9 cellular contexts compared by ENCODE assay signal in the genomic region with DNA sequence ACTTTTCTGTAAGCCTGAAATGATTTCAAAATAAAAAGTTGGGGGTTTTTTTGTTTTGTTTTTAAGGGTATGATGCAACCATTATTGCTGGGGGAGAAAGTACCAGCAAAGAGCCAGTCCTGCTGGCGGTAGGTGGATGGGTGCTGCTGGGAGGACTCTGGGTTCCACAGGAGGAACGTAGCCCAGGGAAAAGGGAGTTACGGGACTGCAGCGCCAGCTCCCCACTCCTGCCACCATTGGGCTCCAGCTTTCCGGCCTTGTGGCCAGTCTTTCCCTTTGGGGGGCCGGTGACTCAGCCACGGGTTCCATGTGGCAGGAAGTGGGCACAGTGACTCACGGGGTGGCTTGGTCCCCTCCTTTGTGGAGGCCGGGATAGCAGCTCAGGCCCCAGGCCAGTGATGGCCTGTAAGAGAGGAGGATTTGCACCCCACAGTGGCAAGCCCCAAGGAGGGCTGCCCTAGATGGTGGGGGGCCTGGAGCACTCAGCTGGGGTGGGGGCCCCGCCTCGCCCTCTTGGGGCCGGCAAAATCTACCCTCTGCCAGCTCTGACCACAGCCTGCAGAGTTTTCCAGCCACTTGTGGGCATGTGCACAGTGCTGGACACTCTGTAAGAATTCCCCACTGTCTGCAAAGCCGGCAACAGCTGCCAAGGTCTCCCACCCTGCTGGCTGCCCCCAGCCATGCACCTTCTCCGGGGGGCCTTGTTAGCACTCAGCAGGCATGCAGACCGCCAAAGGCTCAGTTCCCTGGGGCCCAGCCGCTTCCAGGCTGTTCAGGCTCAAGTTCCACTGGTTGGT. TPM values are rescaled to one million over a fixed set of nuclear protein-coding genes. Genes with fewer than 3 reads are reported as not detected.
A peak's percentile ranks its signal among the peaks of the same experiment; 100 is the strongest.
DNase-seq lines count a peak whose midpoint lies in the region; ATAC-seq and TF ChIP-seq lines count a peak whose summit lies in the region.
"Had no signal": no experiment of that assay in that cellular context is flagged by ENCODE, and none has a peak within 500 bp of the region (broad histone marks: within the 10 kb centered on the region; RNA-seq: fewer than 3 reads in every experiment).

No MANE protein-coding gene starts in this region.

- no peak for TF ChIP-seq CTCF in gastrocnemius medialis (IDR thresholded peaks at IDR 0.05 in 4 of 5, conservative IDR thresholded peaks at IDR 0.05 in 1 of 5)
- no peak for TF ChIP-seq CTCF in colonic mucosa (IDR thresholded peaks at IDR 0.05)

- in situ Hi-C loops in gastrocnemius medialis (cut with MboI; ENCODE audit: low sequenced_read_pairs in 4 of 4): no loop called here

- H3K9me3 ChIP-seq in gastrocnemius medialis: no peaks in the 10 kb centered on the region
- H3K9me3 ChIP-seq in colonic mucosa: no peaks in the 10 kb centered on the region

- no peaks in the 10 kb centered on the region for H3K36me3 Mint-ChIP-seq in central memory CD8-positive, alpha-beta T cell (ENCODE audit: insufficient read depth)

- intact Hi-C loops in gastrocnemius medialis (cut with DNase I; ENCODE audit: low total_unique reads) (no loop called here), colonic mucosa (cut with DNase I) (no loop called here)

- no peak overlapping the region for H3K4me3 Mint-ChIP-seq in central memory CD8-positive, alpha-beta T cell

- H3K4me1 Mint-ChIP-seq in central memory CD8-positive, alpha-beta T cell: peaks cover 32% of the 10 kb centered on the region

- TF ChIP-seq POLR2A in gastrocnemius medialis (IDR thresholded peaks at IDR 0.05): no peak

- peak overlapping the region; percentile 46 for H3K27ac Mint-ChIP-seq in central memory CD8-positive, alpha-beta T cell (ENCODE audit: low read depth)

- no peak for ATAC-seq in central memory CD8-positive, alpha-beta T cell (replicated peaks; ENCODE audit: extremely low read depth, poor library complexity, severe bottlenecking)
- ATAC-seq in gastrocnemius medialis: no peak

- H3K4me1 ChIP-seq in gastrocnemius medialis (peaks cover 18 to 22% of the 10 kb centered on the region in 2 donors), colonic mucosa (no peaks in the 10 kb centered on the region)

- H3K27ac ChIP-seq in gastrocnemius medialis (peak overlapping the region in 3 of 4 donors; percentile 20 to 70 (median 59)), colonic mucosa (no peak overlapping the region)

- H3K9me3 Mint-ChIP-seq in central memory CD8-positive, alpha-beta T cell: no peaks in the 10 kb centered on the region

- DNase-seq in NK-92 treated with Interleukin-12 subunit alpha and Interleukin-12 subunit beta, amount 100 ng/mL, for 24 hours (lab: John Stamatoyannopoulos, UW): peak; percentile 67
- DNase-seq in NK-92 (lab: John Stamatoyannopoulos, UW; ENCODE audit: unreplicated experiment) (no peak), NOMO-1 treated with DMSO at 0.1 percent for 48 hours (lab: John Stamatoyannopoulos, UW; ENCODE audit: unreplicated experiment) (peak; percentile 58), gastrocnemius medialis (no peak), NAMALWA (ENCODE audit: low spot score) (no peak), DMS53 treated with DMSO at 0.1 percent for 48 hours (lab: John Stamatoyannopoulos, UW; ENCODE audit: unreplicated experiment) (no peak), colonic mucosa (no peak)
- DNase-seq in central memory CD8-positive, alpha-beta T cell (ENCODE audit: low spot score in 2 of 2): no peak
- DNase-seq: 8988T had no signal

- H3K27me3 ChIP-seq in gastrocnemius medialis: no peaks in the 10 kb centered on the region
- H3K27me3 ChIP-seq in colonic mucosa: no peaks in the 10 kb centered on the region

- H3K9ac ChIP-seq in colonic mucosa (ENCODE audit: low read depth in 2 of 2, low read length in 2 of 2): no peak overlapping the region

- H3K36me3 ChIP-seq in gastrocnemius medialis (no peaks in the 10 kb centered on the region), colonic mucosa (no peaks in the 10 kb centered on the region)

- H3K27me3 Mint-ChIP-seq in central memory CD8-positive, alpha-beta T cell: no peaks in the 10 kb centered on the region

- H3K4me3 ChIP-seq in gastrocnemius medialis (no peak overlapping the region), colonic mucosa (no peak overlapping the region)

RNA-seq across cellular contexts. Expression of gene SOCS3, which starts 30.4 kb away (rescaled TPM):
- 10 to 100 TPM in 3 of 4 donors, 1 to 10 TPM in 1; 4.5 to 44.2 (median 16.4) TPM for total RNA-seq in gastrocnemius medialis
- 10 to 100 TPM; 19.7 to 29.4 TPM for total RNA-seq in colonic mucosa

RNA-seq across cellular contexts. Expression of gene PGS1, which starts 49.0 kb away (rescaled TPM):
- total RNA-seq in gastrocnemius medialis (10 to 100 TPM; 16.6 to 30.0 (median 21.8) TPM), colonic mucosa (10 to 100 TPM; 33.3 to 40.2 TPM)

Comparison
In these comparisons a context has a peak if more than half of its experiments do, and no peak if none do; other contexts are left out.
1. DNase-seq: peak in NK-92 treated with Interleukin-12 subunit alpha and Interleukin-12 subunit beta, amount 100 ng/mL, for 24 hours (single experiment) and NOMO-1 treated with DMSO at 0.1 percent for 48 hours (single experiment); none in NK-92 (single experiment), central memory CD8-positive, alpha-beta T cell (0 of 2), gastrocnemius medialis (0 of 2), NAMALWA (single experiment), DMS53 treated with DMSO at 0.1 percent for 48 hours (single experiment) and colonic mucosa (single experiment).